ENCODE assay signal across 8 cellular contexts in the genomic region with DNA sequence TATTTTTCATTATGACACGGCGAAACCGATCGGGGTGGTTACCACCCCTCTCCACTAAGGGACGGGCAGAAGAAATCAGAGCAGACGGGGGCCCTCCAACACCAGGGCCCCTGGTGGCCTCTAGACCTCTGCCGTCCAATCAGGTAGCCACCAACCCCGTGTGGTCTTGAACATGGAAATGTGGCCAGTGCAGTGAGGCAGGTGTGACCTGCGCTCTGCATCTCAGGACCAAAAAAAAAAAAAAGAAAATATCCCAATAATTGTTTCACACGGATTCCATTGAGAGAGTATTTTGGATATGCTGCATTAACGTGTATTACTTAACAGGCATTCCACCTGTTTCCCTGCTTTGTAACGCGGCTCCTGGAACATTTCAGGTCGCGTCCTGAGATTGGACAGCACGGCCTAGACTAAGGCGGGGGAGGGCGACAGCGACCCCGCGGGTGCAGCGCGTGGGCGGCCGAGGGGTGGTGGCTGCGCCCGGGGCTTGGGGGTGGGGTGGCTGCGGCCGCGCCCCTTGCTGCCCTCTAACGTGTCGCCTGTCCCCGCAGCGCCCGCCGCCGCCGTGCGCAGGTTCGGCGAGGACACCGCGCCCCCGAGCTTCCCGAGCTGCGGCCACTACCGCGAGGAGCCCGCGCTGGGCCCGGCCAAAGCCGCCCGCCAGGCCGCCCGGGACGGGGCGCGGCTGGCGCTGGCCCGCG. TPM values are rescaled to one million over a fixed set of nuclear protein-coding genes. Genes with fewer than 3 reads are reported as not detected.
DNase-seq lines count a peak whose midpoint lies in the region; ATAC-seq and TF ChIP-seq lines count a peak whose summit lies in the region.

No MANE protein-coding gene starts in this region.

- no peak for TF ChIP-seq RAD21 in SK-N-SH (IDR thresholded peaks at IDR 0.05; ENCODE audit: low read length)

- no peaks in the 10 kb centered on the region for H3K79me2 ChIP-seq in SK-N-SH (ENCODE audit: insufficient read depth)

- H4K20me1 ChIP-seq in SK-N-SH (ENCODE audit: insufficient read depth) = no peaks in the 10 kb centered on the region

- H2AFZ ChIP-seq in SK-N-SH (ENCODE audit: low read depth) = no peak overlapping the region

- ATAC-seq in SK-N-SH treated with all-trans-retinoic acid at 6 μM for 48 hours (no peak; the same call in 2 of the 3 replicates), HG02798 (IDR thresholded peaks at IDR 0.05; ENCODE audit: poor library complexity, unreplicated experiment) (no peak), GM21717 (IDR thresholded peaks at IDR 0.05; ENCODE audit: unreplicated experiment) (no peak)
- peak; percentile 3 for ATAC-seq in stimulated activated naive CD8-positive, alpha-beta T cell treated with anti-CD3 and anti-CD28 coated beads, Interleukin-15, Interleukin-2, amounts not matched to agents 100 U/mL and 50 U/mL, for 24 hours

- H3K36me3 ChIP-seq in SK-N-SH (replicated peaks in 1 of 2; ENCODE audit: control insufficient read depth in 1 of 2, insufficient read depth in 2 of 2, low read length in 1 of 2) = peaks cover 0 to 11% of the 10 kb centered on the region in 2 experiments

- no peak overlapping the region for H3K9ac ChIP-seq in SK-N-SH

- no peak overlapping the region for H3K27ac ChIP-seq in SK-N-SH (ENCODE audit: low read depth in 2 of 2, low read length in 1 of 2)

- no peaks in the 10 kb centered on the region for H3F3A ChIP-seq in SK-N-SH (replicated peaks; ENCODE audit: insufficient read depth)

- H3K4me3 ChIP-seq in SK-N-SH (ENCODE audit: low read depth in 2 of 2, low read length in 1 of 2) (peak overlapping the region; percentile 32 to 51; a peak in 3 of 4 replicates), astrocyte of the cerebellum (ENCODE audit: low read depth, low read length) (peak overlapping the region; percentile 29)

- TF ChIP-seq CTCF in SK-N-SH (IDR thresholded peaks at IDR 0.05) (no peak), astrocyte of the cerebellum (IDR thresholded peaks at IDR 0.05; ENCODE audit: low read depth, low read length, missing control alignments) (no peak)

- peaks cover 7 to 14% of the 10 kb centered on the region in 2 experiments; a peak in 1 of 4 replicates for H3K4me1 ChIP-seq in SK-N-SH (ENCODE audit: control insufficient read depth in 1 of 2, insufficient read depth in 2 of 2, low read depth in 1 of 2, low read length in 1 of 2)

- H3K9me2 ChIP-seq in SK-N-SH = no peaks in the 10 kb centered on the region

- no peak for TF ChIP-seq EP300 in SK-N-SH (IDR thresholded peaks at IDR 0.05; ENCODE audit: borderline replicate concordance in 1 of 2, low read depth in 1 of 2, low read length in 1 of 2)

- POLR2A ChIA-PET in SK-N-SH (lab: Yijun Ruan, JAX) = no interaction called here

- in situ Hi-C loops in astrocyte of the cerebellum (cut with HindIII; ENCODE audit: low sequenced_read_pairs) = no loop called here

- no peaks in the 10 kb centered on the region for H3K9me3 ChIP-seq in SK-N-SH

- peak overlapping the region; percentile 55; the same call in 1 of the 2 replicates for H3K4me2 ChIP-seq in SK-N-SH

- 64% methylated on average over 15 of the region's 61 CpGs for WGBS in SK-N-SH (ENCODE audit: low lambda C conversion rate)

- DNase-seq in SK-N-SH (no peak), astrocyte of the cerebellum (ENCODE audit: low read depth) (no peak), iPS-NIHi7 (ENCODE audit: extremely low spot score) (peak; percentile 47), germinal center (ENCODE audit: low spot score) (no peak)
- peak; percentile 8 for DNase-seq in stimulated activated naive CD8-positive, alpha-beta T cell treated with anti-CD3 and anti-CD28 coated beads, Interleukin-15, Interleukin-2, amounts not matched to agents 100 U/mL and 50 U/mL, for 24 hours

- no peaks in the 10 kb centered on the region; the same call in 1 of the 2 replicates for H3K27me3 ChIP-seq in SK-N-SH (ENCODE audit: insufficient read depth)

- CTCF ChIA-PET in SK-N-SH (lab: Yijun Ruan, JAX) = interaction anchor here (0.6 to 3.2 kb wide), 21 partner anchors 10 to 523 kb away, joined by 3 to 22 read pairs (median 4); no protein-coding TSS in a partner anchor

TF ChIP-seq in SK-N-SH, 30 proteins besides CTCF, POLR2A, EP300 and RAD21:
- TF ChIP-seq SMC3 (IDR thresholded peaks at IDR 0.05; ENCODE audit: low read depth, low read length) (no peak), CHD2 (IDR thresholded peaks at IDR 0.05; ENCODE audit: low read length, partially characterized antibody) (no peak)
TF ChIP-seq in SK-N-SH: peak in this region for 0.

TF ChIP-seq in SK-N-SH treated with all-trans-retinoic acid at 6 μM for 48 hours, 23 proteins besides CTCF, POLR2A, EP300 and RAD21:
- TF ChIP-seq TCF4 (CRISPR knock-in tag; IDR thresholded peaks at IDR 0.05; ENCODE audit: borderline replicate concordance) = no peak
- no peak for TF ChIP-seq RARB (CRISPR knock-in tag; IDR thresholded peaks at IDR 0.05)
- TF ChIP-seq ARNTL (CRISPR knock-in tag; IDR thresholded peaks at IDR 0.05; ENCODE audit: borderline replicate concordance, low read depth) = no peak
- TF ChIP-seq, protein P1, sequence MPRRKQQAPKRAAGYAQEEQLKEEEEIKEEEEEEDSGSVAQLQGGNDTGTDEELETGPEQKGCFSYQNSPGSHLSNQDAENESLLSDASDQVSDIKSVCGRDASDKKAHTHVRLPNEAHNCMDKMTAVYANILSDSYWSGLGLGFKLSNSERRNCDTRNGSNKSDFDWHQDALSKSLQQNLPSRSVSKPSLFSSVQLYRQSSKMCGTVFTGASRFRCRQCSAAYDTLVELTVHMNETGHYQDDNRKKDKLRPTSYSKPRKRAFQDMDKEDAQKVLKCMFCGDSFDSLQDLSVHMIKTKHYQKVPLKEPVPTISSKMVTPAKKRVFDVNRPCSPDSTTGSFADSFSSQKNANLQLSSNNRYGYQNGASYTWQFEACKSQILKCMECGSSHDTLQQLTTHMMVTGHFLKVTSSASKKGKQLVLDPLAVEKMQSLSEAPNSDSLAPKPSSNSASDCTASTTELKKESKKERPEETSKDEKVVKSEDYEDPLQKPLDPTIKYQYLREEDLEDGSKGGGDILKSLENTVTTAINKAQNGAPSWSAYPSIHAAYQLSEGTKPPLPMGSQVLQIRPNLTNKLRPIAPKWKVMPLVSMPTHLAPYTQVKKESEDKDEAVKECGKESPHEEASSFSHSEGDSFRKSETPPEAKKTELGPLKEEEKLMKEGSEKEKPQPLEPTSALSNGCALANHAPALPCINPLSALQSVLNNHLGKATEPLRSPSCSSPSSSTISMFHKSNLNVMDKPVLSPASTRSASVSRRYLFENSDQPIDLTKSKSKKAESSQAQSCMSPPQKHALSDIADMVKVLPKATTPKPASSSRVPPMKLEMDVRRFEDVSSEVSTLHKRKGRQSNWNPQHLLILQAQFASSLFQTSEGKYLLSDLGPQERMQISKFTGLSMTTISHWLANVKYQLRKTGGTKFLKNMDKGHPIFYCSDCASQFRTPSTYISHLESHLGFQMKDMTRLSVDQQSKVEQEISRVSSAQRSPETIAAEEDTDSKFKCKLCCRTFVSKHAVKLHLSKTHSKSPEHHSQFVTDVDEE (CRISPR knock-in tag; IDR thresholded peaks at IDR 0.05) = no peak
- no peak for TF ChIP-seq ISL1 (CRISPR knock-in tag; IDR thresholded peaks at IDR 0.05)
- no peak for TF ChIP-seq CSDC2 (CRISPR knock-in tag; IDR thresholded peaks at IDR 0.05)
- TF ChIP-seq ZFP30 (CRISPR knock-in tag; IDR thresholded peaks at IDR 0.05) = no peak
- no peak for TF ChIP-seq GLIS3 (CRISPR knock-in tag; IDR thresholded peaks at IDR 0.05)
- TF ChIP-seq, protein P2, sequence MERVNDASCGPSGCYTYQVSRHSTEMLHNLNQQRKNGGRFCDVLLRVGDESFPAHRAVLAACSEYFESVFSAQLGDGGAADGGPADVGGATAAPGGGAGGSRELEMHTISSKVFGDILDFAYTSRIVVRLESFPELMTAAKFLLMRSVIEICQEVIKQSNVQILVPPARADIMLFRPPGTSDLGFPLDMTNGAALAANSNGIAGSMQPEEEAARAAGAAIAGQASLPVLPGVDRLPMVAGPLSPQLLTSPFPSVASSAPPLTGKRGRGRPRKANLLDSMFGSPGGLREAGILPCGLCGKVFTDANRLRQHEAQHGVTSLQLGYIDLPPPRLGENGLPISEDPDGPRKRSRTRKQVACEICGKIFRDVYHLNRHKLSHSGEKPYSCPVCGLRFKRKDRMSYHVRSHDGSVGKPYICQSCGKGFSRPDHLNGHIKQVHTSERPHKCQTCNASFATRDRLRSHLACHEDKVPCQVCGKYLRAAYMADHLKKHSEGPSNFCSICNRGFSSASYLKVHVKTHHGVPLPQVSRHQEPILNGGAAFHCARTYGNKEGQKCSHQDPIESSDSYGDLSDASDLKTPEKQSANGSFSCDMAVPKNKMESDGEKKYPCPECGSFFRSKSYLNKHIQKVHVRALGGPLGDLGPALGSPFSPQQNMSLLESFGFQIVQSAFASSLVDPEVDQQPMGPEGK (CRISPR knock-in tag; IDR thresholded peaks at IDR 0.05; ENCODE audit: borderline replicate concordance) = no peak
- no peak for TF ChIP-seq BACH2 (CRISPR knock-in tag; IDR thresholded peaks at IDR 0.05; ENCODE audit: borderline replicate concordance)
- no peak for TF ChIP-seq ZC3H10 (CRISPR knock-in tag; IDR thresholded peaks at IDR 0.05)
- TF ChIP-seq ZNF8 (CRISPR knock-in tag; IDR thresholded peaks at IDR 0.05) = no peak
- TF ChIP-seq ZNF565 (CRISPR knock-in tag; conservative IDR thresholded peaks at IDR 0.05; ENCODE audit: low read depth) = no peak
- no peak for TF ChIP-seq ZFP3 (CRISPR knock-in tag; IDR thresholded peaks at IDR 0.05)
- TF ChIP-seq ESRRG (CRISPR knock-in tag; IDR thresholded peaks at IDR 0.05) = no peak
- no peak for TF ChIP-seq TOX (CRISPR knock-in tag; IDR thresholded peaks at IDR 0.05; ENCODE audit: borderline replicate concordance)
- TF ChIP-seq, protein P3, sequence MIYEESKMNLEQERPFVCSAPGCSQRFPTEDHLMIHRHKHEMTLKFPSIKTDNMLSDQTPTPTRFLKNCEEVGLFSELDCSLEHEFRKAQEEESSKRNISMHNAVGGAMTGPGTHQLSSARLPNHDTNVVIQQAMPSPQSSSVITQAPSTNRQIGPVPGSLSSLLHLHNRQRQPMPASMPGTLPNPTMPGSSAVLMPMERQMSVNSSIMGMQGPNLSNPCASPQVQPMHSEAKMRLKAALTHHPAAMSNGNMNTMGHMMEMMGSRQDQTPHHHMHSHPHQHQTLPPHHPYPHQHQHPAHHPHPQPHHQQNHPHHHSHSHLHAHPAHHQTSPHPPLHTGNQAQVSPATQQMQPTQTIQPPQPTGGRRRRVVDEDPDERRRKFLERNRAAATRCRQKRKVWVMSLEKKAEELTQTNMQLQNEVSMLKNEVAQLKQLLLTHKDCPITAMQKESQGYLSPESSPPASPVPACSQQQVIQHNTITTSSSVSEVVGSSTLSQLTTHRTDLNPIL (CRISPR knock-in tag; IDR thresholded peaks at IDR 0.05; ENCODE audit: low read depth) = no peak
TF ChIP-seq in SK-N-SH treated with all-trans-retinoic acid at 6 μM for 48 hours: peak in this region for 0.

RNA-seq across cellular contexts. Expression of a gene that starts 48.3 kb away (rescaled TPM):
- polyA plus RNA-seq in SK-N-SH (2012; rRNA removed) = not detected in 2 replicates
- polyA plus RNA-seq in SK-N-SH (2012; cell fraction: cytosol; rRNA removed) = not detected in 2 replicates
- polyA plus RNA-seq in SK-N-SH (2012; cell fraction: nucleus; rRNA removed) = not detected in 2 replicates

Comparison
In these comparisons a context has a peak if more than half of its experiments do, and no peak if none do; other contexts are left out.
1. DNase-seq: peak in iPS-NIHi7 (single experiment) and stimulated activated naive CD8-positive, alpha-beta T cell treated with anti-CD3 and anti-CD28 coated beads, Interleukin-15, Interleukin-2, amounts not matched to agents 100 U/mL and 50 U/mL, for 24 hours (single experiment); none in SK-N-SH (single experiment), astrocyte of the cerebellum (single experiment) and germinal center (single experiment).